ENCODE assay signal across 1 cellular context in genomic region chr21:43728467-43729390, GRCh38.
TF ChIP-seq lines count a peak whose summit lies in the region.

No MANE protein-coding gene starts in this region.

TF ChIP-seq in GM12878, 131 proteins besides CTCF, POLR2A, EP300 and RAD21 (continued from another document and continues in another):
- peak; percentile 96 to 98 for TF ChIP-seq BHLHE40 (IDR thresholded peaks at IDR 0.05; ENCODE audit: borderline replicate concordance in 1 of 2, low read depth in 2 of 2, low read length in 1 of 2)
- TF ChIP-seq NR2C2 (IDR thresholded peaks at IDR 0.05; ENCODE audit: borderline replicate concordance, control insufficient read depth, insufficient read length, low read depth), result no peak
- peak; percentile 74 for TF ChIP-seq SP1 (IDR thresholded peaks at IDR 0.05; ENCODE audit: low read depth, low read length)
- TF ChIP-seq USF2 (IDR thresholded peaks at IDR 0.05; ENCODE audit: borderline replicate concordance, low read depth, low read length), result peak; percentile 66
- TF ChIP-seq YY1 (IDR thresholded peaks at IDR 0.05; ENCODE audit: low read depth, low read length), result peak; percentile 21; the same call in 1 of the 2 replicates
- no peak for TF ChIP-seq MEF2B (IDR thresholded peaks at IDR 0.05; ENCODE audit: partially characterized antibody, poor library complexity, severe bottlenecking)
- TF ChIP-seq ATF3 (IDR thresholded peaks at IDR 0.05; ENCODE audit: borderline replicate concordance, extremely low read depth, low read depth, low read length), result peak; percentile 15; the same call in 1 of the 2 replicates
- TF ChIP-seq SKIL (IDR thresholded peaks at IDR 0.05; ENCODE audit: low read depth, poor library complexity, severe bottlenecking), result peak; percentile 83
- TF ChIP-seq E2F4 (IDR thresholded peaks at IDR 0.05; ENCODE audit: low read depth, low read length), result no peak
- TF ChIP-seq EGR1 (IDR thresholded peaks at IDR 0.05; ENCODE audit: borderline replicate concordance in 1 of 2, low read depth in 2 of 2, low read length in 2 of 2), result peak; percentile 16 to 89
- TF ChIP-seq SMAD5 (IDR thresholded peaks at IDR 0.05; ENCODE audit: low read depth), result peak; percentile 50; the same call in 1 of the 2 replicates
- no peak for TF ChIP-seq JUND (IDR thresholded peaks at IDR 0.05; ENCODE audit: low read depth, low read length)
- TF ChIP-seq HDAC2 (IDR thresholded peaks at IDR 0.05), result no peak
- no peak for TF ChIP-seq BCLAF1 (IDR thresholded peaks at IDR 0.05)
- peak; percentile 52; the same call in 1 of the 2 replicates for TF ChIP-seq MTA2 (IDR thresholded peaks at IDR 0.05; ENCODE audit: low read depth)
- TF ChIP-seq RBBP5 (conservative IDR thresholded peaks at IDR 0.05), result no peak
- peak; percentile 84; the same call in 1 of the 2 replicates for TF ChIP-seq RB1 (IDR thresholded peaks at IDR 0.05; ENCODE audit: borderline replicate concordance)
- TF ChIP-seq NFXL1 (IDR thresholded peaks at IDR 0.05; ENCODE audit: borderline replicate concordance), result peak; percentile 98
- no peak for TF ChIP-seq NFYA (IDR thresholded peaks at IDR 0.05; ENCODE audit: borderline replicate concordance, low read depth, low read length)
- peak; percentile 38; the same call in 1 of the 2 replicates for TF ChIP-seq SMARCA5 (IDR thresholded peaks at IDR 0.05)
- TF ChIP-seq TCF12 (IDR thresholded peaks at IDR 0.05; ENCODE audit: low read depth, low read length), result no peak
- TF ChIP-seq STAT1 (conservative IDR thresholded peaks at IDR 0.05), result no peak
- no peak for TF ChIP-seq ASH2L (IDR thresholded peaks at IDR 0.05; ENCODE audit: borderline replicate concordance, low read depth)
- TF ChIP-seq ZNF687 (IDR thresholded peaks at IDR 0.05), result peak; percentile 89
- no peak; the same call in 1 of the 2 replicates for TF ChIP-seq JUNB (IDR thresholded peaks at IDR 0.05)
- TF ChIP-seq HCFC1 (IDR thresholded peaks at IDR 0.05; ENCODE audit: low read length), result peak; percentile 56
- peak; percentile 78 for TF ChIP-seq SPI1 (IDR thresholded peaks at IDR 0.05; ENCODE audit: borderline replicate concordance, insufficient read depth, low read depth, low read length)
- peak in 1 of 2 experiments; percentile 89; a peak in 2 of 4 replicates for TF ChIP-seq ETV6 (conservative IDR thresholded peaks at IDR 0.05 in 1 of 2, IDR thresholded peaks at IDR 0.05 in 1 of 2; ENCODE audit: borderline replicate concordance in 1 of 2, low read depth in 1 of 2)
- TF ChIP-seq TBL1XR1 (IDR thresholded peaks at IDR 0.05; ENCODE audit: low read depth, low read length), result peak; percentile 62; the same call in 1 of the 2 replicates
- no peak for TF ChIP-seq SMAD1 (IDR thresholded peaks at IDR 0.05; ENCODE audit: low read depth, partially characterized antibody)
- TF ChIP-seq RFX5 (IDR thresholded peaks at IDR 0.05; ENCODE audit: low read depth, low read length), result peak; percentile 61; the same call in 1 of the 2 replicates
- TF ChIP-seq E4F1 (IDR thresholded peaks at IDR 0.05; ENCODE audit: borderline replicate concordance, partially characterized antibody), result peak; percentile 37
- TF ChIP-seq TCF7 (IDR thresholded peaks at IDR 0.05; ENCODE audit: borderline replicate concordance), result no peak
- no peak for TF ChIP-seq CBX3 (IDR thresholded peaks at IDR 0.05; ENCODE audit: borderline replicate concordance, low read depth)
- TF ChIP-seq WRNIP1 (IDR thresholded peaks at IDR 0.05; ENCODE audit: borderline replicate concordance, low read depth, low read length), result no peak
- peak; percentile 46; the same call in 1 of the 2 replicates for TF ChIP-seq SREBF1 (IDR thresholded peaks at IDR 0.05; ENCODE audit: low read length)
- 0 out of 2 replicates have a peak, but pooled peaks have one; percentile 59 for TF ChIP-seq ESRRA (IDR thresholded peaks at IDR 0.05; ENCODE audit: low read length)
- peak; percentile 14 for TF ChIP-seq BCL3 (IDR thresholded peaks at IDR 0.05; ENCODE audit: borderline replicate concordance, insufficient read depth, low read depth, low read length, poor library complexity, severe bottlenecking)
- 0 out of 2 replicates have a peak, but pooled peaks have one; percentile 39 for TF ChIP-seq IRF4 (IDR thresholded peaks at IDR 0.05; ENCODE audit: low read depth, low read length)
- peak; percentile 38; the same call in 1 of the 2 replicates for TF ChIP-seq ZNF217 (IDR thresholded peaks at IDR 0.05)
- TF ChIP-seq MYC (IDR thresholded peaks at IDR 0.05; ENCODE audit: insufficient read depth, insufficient read length, insufficient replicate concordance, low read length, severe bottlenecking), result peak; percentile 90
- peak; percentile 84 for TF ChIP-seq CREM (IDR thresholded peaks at IDR 0.05; ENCODE audit: low read depth)
- TF ChIP-seq RCOR1 (conservative IDR thresholded peaks at IDR 0.05; ENCODE audit: low read depth, low read length), result no peak
- TF ChIP-seq HSF1 (IDR thresholded peaks at IDR 0.05; ENCODE audit: low read depth, low read length), result peak; percentile 96
